18 cellular contexts compared by ENCODE assay signal in the genomic region with DNA sequence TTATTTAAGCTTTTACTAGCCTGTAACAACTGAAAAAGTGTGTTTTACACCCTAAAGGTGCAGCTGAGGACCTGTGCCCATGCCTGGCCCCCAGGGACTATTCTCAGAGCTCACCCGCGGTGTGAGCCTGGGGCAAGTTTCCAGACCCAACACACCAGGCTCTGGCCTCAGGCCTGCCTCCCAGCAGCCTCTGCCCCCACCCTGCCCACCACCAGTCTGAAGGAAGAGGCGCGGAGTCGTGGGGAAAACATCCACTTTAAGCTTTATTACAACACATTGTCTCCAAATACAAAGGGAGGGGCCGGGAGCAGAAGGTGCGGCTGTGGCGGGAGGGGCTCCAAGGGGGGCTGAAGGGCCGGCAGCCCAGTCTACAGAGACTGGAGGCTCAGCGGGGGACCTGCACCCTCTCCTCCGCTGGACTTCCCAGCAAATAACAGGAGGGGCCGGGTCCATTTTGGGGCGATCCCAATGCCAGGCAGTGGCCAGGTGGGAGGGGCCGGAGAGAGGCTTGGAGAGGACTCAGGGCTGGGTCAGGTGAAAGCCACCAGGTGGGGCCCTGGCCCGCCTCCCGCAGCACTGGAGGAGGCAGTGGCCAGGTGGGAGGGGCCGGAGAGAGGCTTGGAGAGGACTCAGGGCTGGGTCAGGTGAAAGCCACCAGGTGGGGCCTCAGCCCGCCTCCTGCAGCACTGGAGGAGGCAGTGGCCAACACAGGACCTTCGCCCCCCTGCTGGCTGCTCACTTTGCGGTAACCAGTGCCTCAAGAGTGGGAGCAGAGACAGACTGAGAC. TPM values are rescaled to one million over a fixed set of nuclear protein-coding genes. Genes with fewer than 3 reads are reported as not detected.
DNase-seq lines count a peak whose midpoint lies in the region; ATAC-seq and TF ChIP-seq lines count a peak whose summit lies in the region.
"Had no signal": no experiment of that assay in that cellular context is flagged by ENCODE, and none has a peak within 500 bp of the region (broad histone marks: within the 10 kb centered on the region; RNA-seq: fewer than 3 reads in every experiment).

No MANE protein-coding gene starts in this region.

- H3K27me3 Mint-ChIP-seq in MCF 10A (ENCODE audit: insufficient read depth, unreplicated experiment) (no peaks in the 10 kb centered on the region), nephron progenitor cell (ENCODE audit: low read depth, poor library complexity) (peaks cover 84% of the 10 kb centered on the region)

- no peak overlapping the region for H3K4me2 ChIP-seq in mammary epithelial cell (ENCODE audit: insufficient read depth, low read depth, low read length)
- peak overlapping the region; percentile 73 for H3K4me2 ChIP-seq in PC-3 (ENCODE audit: low read length)

- H3K79me2 ChIP-seq in mammary epithelial cell (ENCODE audit: insufficient read depth, low read length) (no peaks in the 10 kb centered on the region), PC-3 (ENCODE audit: low read length) (no peaks in the 10 kb centered on the region)

- no peaks in the 10 kb centered on the region for H3K9me3 ChIP-seq in mammary epithelial cell (replicated peaks; ENCODE audit: insufficient read depth, low read length)
- H3K9me3 ChIP-seq in PC-3 (ENCODE audit: low read length): no peaks in the 10 kb centered on the region
- H3K9me3 ChIP-seq in upper lobe of left lung: no peaks in the 10 kb centered on the region
- H3K9me3 ChIP-seq: ovary had no signal

- H3F3A ChIP-seq in PC-3 (ENCODE audit: low read length, unreplicated experiment): no peaks in the 10 kb centered on the region

- H3K27me3 ChIP-seq in mammary epithelial cell (ENCODE audit: insufficient read depth, low read length) (no peaks in the 10 kb centered on the region), PC-3 (ENCODE audit: low read length) (no peaks in the 10 kb centered on the region), upper lobe of left lung (no peaks in the 10 kb centered on the region)
- H3K27me3 ChIP-seq: ovary had no signal

- H3K4me3 ChIP-seq in mammary epithelial cell (replicated peaks in 1 of 3; ENCODE audit: insufficient read depth in 1 of 3, low read depth in 2 of 3, low read length in 3 of 3) (no peak overlapping the region), PC-3 (ENCODE audit: low read length) (no peak overlapping the region), upper lobe of left lung (peak overlapping the region in 1 of 4 donors; percentile 12)
- H3K4me3 ChIP-seq: ovary had no signal

- peak; percentile 56 for ATAC-seq in PC-3
- peak; percentile 61 to 91 for ATAC-seq in upper lobe of left lung (ENCODE audit: low FRiP score in 2 of 2)
- ATAC-seq in HG03378 (IDR thresholded peaks at IDR 0.05; ENCODE audit: unreplicated experiment): no peak
- ATAC-seq: left cardiac atrium, SK-N-SH treated with all-trans-retinoic acid at 6 μM for 48 hours had no signal

- CTCF ChIA-PET in MCF 10A (lab: Yijun Ruan, JAX) (interaction anchor here (0.5 to 4.9 kb wide), 5 partner anchors 20 to 70 kb away, joined by 3 to 47 read pairs (median 4); no protein-coding TSS in a partner anchor), mammary epithelial cell (lab: Charles Lee; ENCODE audit: low non-redundant PET) (interaction anchor here (0.6 to 0.7 kb wide), 2 partner anchors 20 to 41 kb away, joined by 3 read pairs; no protein-coding TSS in a partner anchor), PC-3 (lab: Charles Lee) (interaction anchor here (1.9 kb wide), 1 partner anchor 21 kb away, joined by 10 read pairs; no protein-coding TSS in a partner anchor)

- H3K4me1 ChIP-seq in mammary epithelial cell (ENCODE audit: insufficient read depth, low read length) (peaks cover 12% of the 10 kb centered on the region), PC-3 (ENCODE audit: insufficient read depth, low read length) (peaks cover 18% of the 10 kb centered on the region), upper lobe of left lung (peaks cover 15 to 27% (median 19%) of the 10 kb centered on the region in 4 donors)

- POLR2A ChIA-PET in MCF 10A (lab: Yijun Ruan, JAX): interaction anchor here (0.7 to 1.4 kb wide), 3 partner anchors 20 to 770 kb away, joined by 3 to 10 read pairs (median 4); no protein-coding TSS in a partner anchor
- POLR2A ChIA-PET in PC-3 (lab: Charles Lee; ENCODE audit: unreplicated experiment): no interaction called here

- H3K36me3 Mint-ChIP-seq in MCF 10A (ENCODE audit: insufficient read depth, unreplicated experiment) (no peaks in the 10 kb centered on the region), nephron progenitor cell (ENCODE audit: low read depth) (no peaks in the 10 kb centered on the region)

- H3K9ac ChIP-seq in mammary epithelial cell (ENCODE audit: insufficient read depth, low read length) (no peak overlapping the region), PC-3 (ENCODE audit: low read length) (no peak overlapping the region)

- H3K4me3 Mint-ChIP-seq in MCF 10A (ENCODE audit: unreplicated experiment) (no peak overlapping the region), nephron progenitor cell (no peak overlapping the region)
- H3K4me3 Mint-ChIP-seq: activated CD4-positive, alpha-beta T cell treated with anti-CD3 and anti-CD28 coated beads, Interleukin-2, amount 10 ng/mL, durations not matched to agents 7 days and 5 days; stimulated activated naive CD8-positive, alpha-beta T cell treated with anti-CD3 and anti-CD28 coated beads, Interleukin-15, Interleukin-2, amounts not matched to agents 100 ng/mL and 50 ng/mL, for 24 hours had no signal

- H3K9me2 ChIP-seq in PC-3 (replicated peaks; ENCODE audit: low read length): no peaks in the 10 kb centered on the region

- H3K36me3 ChIP-seq in mammary epithelial cell (ENCODE audit: insufficient read depth, low read length) (no peaks in the 10 kb centered on the region), PC-3 (ENCODE audit: low read depth, low read length) (no peaks in the 10 kb centered on the region), upper lobe of left lung (peaks cover 0 to 13% (median 7%) of the 10 kb centered on the region in 4 donors)
- H3K36me3 ChIP-seq: ovary had no signal

- BruUV-seq in MCF 10A (replicated peaks; lab: Mats Ljungman, UMichigan) (no TSS peak), mammary epithelial cell (replicated peaks; lab: Mats Ljungman, UMichigan) (no TSS peak), PC-3 (replicated peaks; lab: Mats Ljungman, UMichigan) (no TSS peak)

- dilution Hi-C loops in mammary epithelial cell (cut with HindIII; ENCODE audit: low sequenced_read_pairs): no loop called here

- peak in 1 of 4 donors; percentile 47 for TF ChIP-seq POLR2A in upper lobe of left lung (IDR thresholded peaks at IDR 0.05)

- H3K27ac Mint-ChIP-seq in MCF 10A (ENCODE audit: low read depth, unreplicated experiment) (no peak overlapping the region), nephron progenitor cell (no peak overlapping the region)
- H3K27ac Mint-ChIP-seq: activated CD4-positive, alpha-beta T cell treated with anti-CD3 and anti-CD28 coated beads, Interleukin-2, amount 10 ng/mL, durations not matched to agents 7 days and 5 days; stimulated activated naive CD8-positive, alpha-beta T cell treated with anti-CD3 and anti-CD28 coated beads, Interleukin-15, Interleukin-2, amounts not matched to agents 100 ng/mL and 50 ng/mL, for 24 hours had no signal

- no peak overlapping the region for H3K27ac ChIP-seq in mammary epithelial cell (ENCODE audit: insufficient read depth, low read depth, low read length)
- H3K27ac ChIP-seq in PC-3 (ENCODE audit: low read length): no peak overlapping the region
- H3K27ac ChIP-seq in upper lobe of left lung: peak overlapping the region in 3 of 4 donors; percentile 38 to 69 (median 67)
- H3K27ac ChIP-seq: ovary had no signal

- no peak overlapping the region for H2AFZ ChIP-seq in mammary epithelial cell (ENCODE audit: low read depth, low read length)
- H2AFZ ChIP-seq in PC-3 (ENCODE audit: low read length): peak overlapping the region; percentile 48; the same call in 1 of the 2 replicates

- H3K9me3 Mint-ChIP-seq in MCF 10A (ENCODE audit: unreplicated experiment) (no peaks in the 10 kb centered on the region), nephron progenitor cell (no peaks in the 10 kb centered on the region)
- H3K9me3 Mint-ChIP-seq: activated CD4-positive, alpha-beta T cell treated with anti-CD3 and anti-CD28 coated beads, Interleukin-2, amount 10 ng/mL, durations not matched to agents 7 days and 5 days; stimulated activated naive CD8-positive, alpha-beta T cell treated with anti-CD3 and anti-CD28 coated beads, Interleukin-15, Interleukin-2, amounts not matched to agents 100 ng/mL and 50 ng/mL, for 24 hours had no signal

- H3K4me1 Mint-ChIP-seq in MCF 10A (ENCODE audit: insufficient read depth, unreplicated experiment) (peaks cover 19% of the 10 kb centered on the region), nephron progenitor cell (no peaks in the 10 kb centered on the region)
- H3K4me1 Mint-ChIP-seq: activated CD4-positive, alpha-beta T cell treated with anti-CD3 and anti-CD28 coated beads, Interleukin-2, amount 10 ng/mL, durations not matched to agents 7 days and 5 days had no signal

- H4K20me1 ChIP-seq in mammary epithelial cell (ENCODE audit: insufficient read depth, low read length) (no peaks in the 10 kb centered on the region), PC-3 (ENCODE audit: low read length) (no peaks in the 10 kb centered on the region)

- TF ChIP-seq EP300 in upper lobe of left lung (IDR thresholded peaks at IDR 0.05): no peak

- in situ Hi-C loops in mammary epithelial cell (cut with MboI; ENCODE audit: low sequenced_read_pairs in 2 of 2): no loop called here

- WGBS in mammary epithelial cell (ENCODE audit: low coverage, missing lambda C conversion rate): 48% methylated on average over 4 of the region's 20 CpGs
- WGBS in upper lobe of left lung, 2 donors: 46 to 60% methylated on average over 16 to 20 of the region's 20 CpGs

- DNase-seq in MCF 10A (ENCODE audit: unreplicated experiment): peak; percentile 58
- DNase-seq in mammary epithelial cell: no peak
- DNase-seq in PC-3: peak; percentile 73
- DNase-seq in iPS-NIHi7 (ENCODE audit: extremely low spot score): peak; percentile 63
- DNase-seq in upper lobe of left lung: peak; percentile 89 to 94
- DNase-seq in nephron progenitor cell: no peak
- no peak for DNase-seq in NOMO-1 (lab: John Stamatoyannopoulos, UW; ENCODE audit: unreplicated experiment in 2 of 2)
- DNase-seq: activated CD4-positive, alpha-beta T cell treated with anti-CD3 and anti-CD28 coated beads, Interleukin-2, amount 10 ng/mL, durations not matched to agents 7 days and 5 days; activated gamma-delta T cell treated with Interleukin-2 at 50 U/mL for 16 hours; EL; left cardiac atrium; ovary; stimulated activated CD4-positive, alpha-beta T cell treated with anti-CD3 and anti-CD28 coated beads, Interleukin-2, amount 100 ng/mL, for 24 hours had no signal

- intact Hi-C loops in MCF 10A (cut with micrococcal nuclease): loop anchor here (10.0 kb wide), 1 partner anchor 281 kb away; the partner anchor contains the start of genes SYT8 and TNNI2
- intact Hi-C loops in mammary epithelial cell (cut with micrococcal nuclease): no loop called here
- intact Hi-C loops in PC-3 (cut with micrococcal nuclease): no loop called here

- TF ChIP-seq CTCF in MCF 10A (IDR thresholded peaks at IDR 0.05; ENCODE audit: unreplicated experiment) (peak; percentile 14), mammary epithelial cell (conservative IDR thresholded peaks at IDR 0.05 in 1 of 2, IDR thresholded peaks at IDR 0.05 in 1 of 2; ENCODE audit: extremely low read depth in 1 of 2, insufficient read depth in 1 of 2, low read depth in 1 of 2, low read length in 2 of 2) (no peak), PC-3 (conservative IDR thresholded peaks at IDR 0.05; ENCODE audit: low read depth, low read length) (peak; percentile 47), upper lobe of left lung (IDR thresholded peaks at IDR 0.05) (peak in 4 of 6 experiments; percentile 23 to 52 (median 39)), nephron progenitor cell (IDR thresholded peaks at IDR 0.05) (no peak)

RNA-seq across cellular contexts. Expression of gene DUSP8, which starts 18.1 kb away (rescaled TPM):
- total RNA-seq in MCF 10A (2022) (10.4 and 17.6 TPM in 2 replicates), mammary epithelial cell (1 to 10 TPM; 1.2 to 1.4 TPM), PC-3 (2014; rRNA removed) (2.4 and 2.6 TPM in 2 replicates), upper lobe of left lung (10 to 100 TPM in 5 of 6 donors, 1 to 10 TPM in 1; 5.2 to 19.3 (median 13.5) TPM)
- polyA plus RNA-seq in mammary epithelial cell: 0.33 TPM
- polyA minus RNA-seq in mammary epithelial cell: not detected

RNA-seq across cellular contexts. Expression of gene KRTAP5-1, which starts 31.1 kb away (rescaled TPM):
- total RNA-seq in MCF 10A (2022): not detected in 2 replicates
- not detected for total RNA-seq in mammary epithelial cell
- polyA plus RNA-seq in mammary epithelial cell: not detected
- not detected for polyA minus RNA-seq in mammary epithelial cell
- not detected in 2 replicates for total RNA-seq in PC-3 (2014; rRNA removed)
- total RNA-seq in upper lobe of left lung: not detected
- total RNA-seq: activated CD4-positive, alpha-beta T cell treated with anti-CD3 and anti-CD28 coated beads, Interleukin-2, amount 10 ng/mL, durations not matched to agents 7 days and 5 days; HT1080; left cardiac atrium; NCI-H460; ovary had no signal
- polyA plus RNA-seq: ovary had no signal

RNA-seq across cellular contexts. Expression of gene KRTAP5-2, which starts 44.1 kb away (rescaled TPM):
- total RNA-seq in MCF 10A (2022) (not detected in 2 replicates), mammary epithelial cell (not detected), PC-3 (2014; rRNA removed) (not detected in 2 replicates), upper lobe of left lung (not detected)
- not detected for polyA plus RNA-seq in mammary epithelial cell
- not detected for polyA minus RNA-seq in mammary epithelial cell
- total RNA-seq: activated CD4-positive, alpha-beta T cell treated with anti-CD3 and anti-CD28 coated beads, Interleukin-2, amount 10 ng/mL, durations not matched to agents 7 days and 5 days; HT1080; left cardiac atrium; NCI-H460; ovary had no signal
- polyA plus RNA-seq: ovary had no signal

RNA-seq across cellular contexts. Expression of gene KRTAP5-3, which starts 54.3 kb away (rescaled TPM):
- total RNA-seq in MCF 10A (2022) (not detected in 2 replicates), mammary epithelial cell (not detected), PC-3 (2014; rRNA removed) (not detected in 2 replicates), upper lobe of left lung (not detected)
- polyA plus RNA-seq in mammary epithelial cell: not detected
- polyA minus RNA-seq in mammary epithelial cell: not detected
- total RNA-seq: activated CD4-positive, alpha-beta T cell treated with anti-CD3 and anti-CD28 coated beads, Interleukin-2, amount 10 ng/mL, durations not matched to agents 7 days and 5 days; HT1080; left cardiac atrium; NCI-H460; ovary had no signal
- polyA plus RNA-seq: ovary had no signal

Comparison
In these comparisons a context has a peak if more than half of its experiments do, and no peak if none do; other contexts are left out.
1. DNase-seq: peak in MCF 10A (single experiment), PC-3 (single experiment), iPS-NIHi7 (single experiment) and upper lobe of left lung (2 of 2); none in mammary epithelial cell (single experiment), nephron progenitor cell (single experiment) and NOMO-1 (0 of 2).
2. CTCF ChIP-seq: peak in MCF 10A (single experiment), PC-3 (single experiment) and upper lobe of left lung (4 of 6); none in mammary epithelial cell (0 of 2) and nephron progenitor cell (single experiment).
3. H3K27ac ChIP-seq: peak in upper lobe of left lung (3 of 4); none in mammary epithelial cell (single experiment) and PC-3 (single experiment).